1 cellular context compared by ENCODE assay signal in genomic region chr6:137692806-137693205, GRCh38.
TF ChIP-seq lines count a peak whose summit lies in the region.

No MANE protein-coding gene starts in this region.

TF ChIP-seq in GM12891, 5 proteins besides CTCF, POLR2A, EP300 and RAD21:
- no peak for TF ChIP-seq POU2F2 (IDR thresholded peaks at IDR 0.05; ENCODE audit: low read depth, low read length)
